Comparison of ENCODE assay signal across 18 cellular contexts in genomic region chr2:218146056-218146455, GRCh38. TPM values are rescaled to one million over a fixed set of nuclear protein-coding genes. Genes with fewer than 3 reads are reported as not detected.
"Had no signal": no experiment of that assay in that cellular context is flagged by ENCODE, and none has a peak within 500 bp of the region (broad histone marks: within the 10 kb centered on the region; RNA-seq: fewer than 3 reads in every experiment).

No MANE protein-coding gene starts in this region.

- ATAC-seq: esophagus mucosa; heart left ventricle; left lobe of liver; naive thymus-derived CD8-positive, alpha-beta T cell; right cardiac atrium; stimulated activated effector memory CD8-positive, alpha-beta T cell treated with anti-CD3 and anti-CD28 coated beads, Interleukin-12 subunit alpha, Interleukin-12 subunit beta, amount 100 ng/mL, for 72 hours; stimulated activated naive CD8-positive, alpha-beta T cell treated with anti-CD3 and anti-CD28 coated beads, Interleukin-15, Interleukin-2, amounts not matched to agents 100 U/mL and 50 U/mL, for 24 hours had no signal

- H3K27me3 ChIP-seq: ovary, thyroid gland had no signal

- H3K4me3 ChIP-seq: heart left ventricle, mucosa of descending colon, ovary, smooth muscle cell, suprapubic skin, thyroid gland had no signal

- DNase-seq: effector memory CD4-positive, alpha-beta T cell; heart left ventricle; hypothalamus; mammary epithelial cell; mucosa of descending colon; naive thymus-derived CD8-positive, alpha-beta T cell; ovary; right cardiac atrium; stimulated activated CD4-positive, alpha-beta T cell treated with anti-CD3 and anti-CD28 coated beads, Interleukin-4, amount 100 ng/mL, for 1 hour; stimulated activated CD8-positive, alpha-beta memory T cell treated with anti-CD3 and anti-CD28 coated beads, Interleukin-4, amount 100 ng/mL, for 48 hours; stimulated activated naive CD8-positive, alpha-beta T cell treated with anti-CD3 and anti-CD28 coated beads, Interleukin-15, Interleukin-2, amounts not matched to agents 100 U/mL and 50 U/mL, for 24 hours; thyroid gland had no signal

- H3K27ac ChIP-seq: heart left ventricle, ovary, suprapubic skin, thyroid gland had no signal

- H3K9me3 ChIP-seq: heart left ventricle, mucosa of descending colon, ovary, suprapubic skin, thyroid gland had no signal

- H3K4me1 ChIP-seq: heart left ventricle, suprapubic skin, thyroid gland had no signal

- H3K36me3 ChIP-seq: heart left ventricle, ovary, suprapubic skin, thyroid gland had no signal

RNA-seq across cellular contexts. Expression of gene CXCR2, which starts 20.2 kb away (rescaled TPM):
- total RNA-seq: glomerular endothelial cell; naive thymus-derived CD8-positive, alpha-beta T cell; smooth muscle cell had no signal

RNA-seq across cellular contexts. Expression of gene CXCR1, which starts 20.7 kb away (rescaled TPM):
- total RNA-seq: glomerular endothelial cell; naive thymus-derived CD8-positive, alpha-beta T cell; smooth muscle cell had no signal
